14 cellular contexts compared by ENCODE assay signal in genomic region chr2:127641846-127642510, GRCh38. TPM values are rescaled to one million over a fixed set of nuclear protein-coding genes. Genes with fewer than 3 reads are reported as not detected.
DNase-seq lines count a peak whose midpoint lies in the region; ATAC-seq lines count a peak whose summit lies in the region.
"Had no signal": no experiment of that assay in that cellular context is flagged by ENCODE, and none has a peak within 500 bp of the region (broad histone marks: within the 10 kb centered on the region; RNA-seq: fewer than 3 reads in every experiment).

No MANE protein-coding gene starts in this region.

- no peak overlapping the region for H3K27ac Mint-ChIP-seq in T-helper 17 cell
- H3K27ac Mint-ChIP-seq in activated T-cell treated with anti-CD3 and anti-CD28 coated beads, Interleukin-2, amount 50 U/mL, for 72 hours: no peak overlapping the region
- H3K27ac Mint-ChIP-seq in memory B cell: peak overlapping the region; percentile 67

- peaks cover 21% of the 10 kb centered on the region for H3K4me1 Mint-ChIP-seq in T-helper 17 cell
- peaks cover 37% of the 10 kb centered on the region for H3K4me1 Mint-ChIP-seq in activated T-cell treated with anti-CD3 and anti-CD28 coated beads, Interleukin-2, amount 50 U/mL, for 72 hours (ENCODE audit: low read depth)
- peaks cover 40% of the 10 kb centered on the region for H3K4me1 Mint-ChIP-seq in memory B cell

- H3K4me3 Mint-ChIP-seq in T-helper 17 cell (peak overlapping the region; percentile 75), memory B cell (no peak overlapping the region)
- H3K4me3 Mint-ChIP-seq in activated T-cell treated with anti-CD3 and anti-CD28 coated beads, Interleukin-2, amount 50 U/mL, for 72 hours: peak overlapping the region; percentile 68 to 69

- H3K36me3 ChIP-seq in stomach smooth muscle (ENCODE audit: control insufficient read depth in 2 of 2, insufficient read depth in 2 of 2, low read length in 2 of 2): peaks cover 20 to 23% of the 10 kb centered on the region in 2 donors

- H3K9ac ChIP-seq in stomach smooth muscle (ENCODE audit: low read length in 2 of 2): peak overlapping the region in 1 of 2 donors; percentile 5

- DNase-seq in T-helper 17 cell (peak in 2 of 3 donors; percentile 23 to 37), memory B cell (ENCODE audit: low spot score in 2 of 2) (no peak), middle frontal gyrus (ENCODE audit: extremely low spot score, low spot score) (no peak), amygdala (lab: John Stamatoyannopoulos, UW) (no peak), NOMO-1 treated with dmso at 0.1 percent for 144 hours (lab: John Stamatoyannopoulos, UW; ENCODE audit: unreplicated experiment) (no peak)
- peak; percentile 44 to 53 for DNase-seq in activated T-cell treated with anti-CD3 and anti-CD28 coated beads, Interleukin-2, amount 50 U/mL, for 72 hours
- DNase-seq: aorta, NCI-H226, posterior cingulate gyrus had no signal

- H3K4me1 ChIP-seq in stomach smooth muscle (ENCODE audit: control insufficient read depth, insufficient read depth, low read length): peaks cover 82% of the 10 kb centered on the region

- ATAC-seq in T-helper 17 cell: peak; percentile 80
- peak; percentile 61 to 71 for ATAC-seq in activated T-cell treated with anti-CD3 and anti-CD28 coated beads, Interleukin-2, amount 50 U/mL, for 72 hours (replicated peaks in 1 of 2)
- ATAC-seq in memory B cell (ENCODE audit: low read depth): no peak
- ATAC-seq: SK-N-SH treated with all-trans-retinoic acid at 6 μM for 48 hours had no signal

- no peaks in the 10 kb centered on the region for H3K36me3 Mint-ChIP-seq in T-helper 17 cell (ENCODE audit: low read depth)
- no peaks in the 10 kb centered on the region for H3K36me3 Mint-ChIP-seq in activated T-cell treated with anti-CD3 and anti-CD28 coated beads, Interleukin-2, amount 50 U/mL, for 72 hours (ENCODE audit: insufficient read depth in 2 of 2)
- no peaks in the 10 kb centered on the region for H3K36me3 Mint-ChIP-seq in memory B cell

- no peak overlapping the region for H3K4me3 ChIP-seq in stomach smooth muscle (ENCODE audit: low read length in 2 of 2)

- peak overlapping the region; percentile 55 for H3K27ac ChIP-seq in stomach smooth muscle (ENCODE audit: low read length)
- H3K27ac ChIP-seq: epithelial cell of prostate had no signal

- H3K9me3 ChIP-seq in T-helper 17 cell (ENCODE audit: control insufficient read depth, low read length, poor library complexity, severe bottlenecking) (no peaks in the 10 kb centered on the region), stomach smooth muscle (ENCODE audit: control insufficient read depth in 2 of 2, low read length in 2 of 2) (no peaks in the 10 kb centered on the region)

- H3K27me3 Mint-ChIP-seq in T-helper 17 cell (no peaks in the 10 kb centered on the region), memory B cell (no peaks in the 10 kb centered on the region)
- H3K27me3 Mint-ChIP-seq in activated T-cell treated with anti-CD3 and anti-CD28 coated beads, Interleukin-2, amount 50 U/mL, for 72 hours (ENCODE audit: low read depth): no peaks in the 10 kb centered on the region

- no peaks in the 10 kb centered on the region for H3K9me3 Mint-ChIP-seq in activated T-cell treated with anti-CD3 and anti-CD28 coated beads, Interleukin-2, amount 50 U/mL, for 72 hours
- no peaks in the 10 kb centered on the region for H3K9me3 Mint-ChIP-seq in memory B cell

- H3K27me3 ChIP-seq in stomach smooth muscle (ENCODE audit: control insufficient read depth in 1 of 2, insufficient read depth in 2 of 2, low read length in 2 of 2): no peaks in the 10 kb centered on the region

RNA-seq across cellular contexts. Expression of gene GPR17, which starts 4.0 kb away (rescaled TPM):
- total RNA-seq in T-helper 17 cell: not detected
- total RNA-seq in activated T-cell treated with anti-CD3 and anti-CD28 coated beads, Interleukin-2, amount 50 U/mL, for 72 hours: not detected
- total RNA-seq: HT1080, subcutaneous adipose tissue had no signal

RNA-seq across cellular contexts. Expression of gene LIMS2, which starts 33.4 kb away (rescaled TPM):
- total RNA-seq in T-helper 17 cell: 1 to 10 TPM; 2.9 to 7.7 TPM
- 10 to 100 TPM in 1 of 2 donors, 1 to 10 TPM in 1; 6.4 to 10.3 TPM for total RNA-seq in activated T-cell treated with anti-CD3 and anti-CD28 coated beads, Interleukin-2, amount 50 U/mL, for 72 hours

RNA-seq across cellular contexts. Expression of gene SFT2D3, which starts 59.3 kb away (rescaled TPM):
- total RNA-seq in T-helper 17 cell: 1 to 10 TPM; 5.9 to 6.0 TPM
- total RNA-seq in activated T-cell treated with anti-CD3 and anti-CD28 coated beads, Interleukin-2, amount 50 U/mL, for 72 hours: 1 to 10 TPM; 3.7 to 4.7 TPM

Comparison
In these comparisons a context has a peak if more than half of its experiments do, and no peak if none do; other contexts are left out.
1. DNase-seq: peak in T-helper 17 cell (2 of 3) and activated T-cell treated with anti-CD3 and anti-CD28 coated beads, Interleukin-2, amount 50 U/mL, for 72 hours (2 of 2); none in memory B cell (0 of 2), middle frontal gyrus (single experiment), amygdala (0 of 56) and NOMO-1 treated with dmso at 0.1 percent for 144 hours (single experiment).